Comparison of ENCODE assay signal across 8 cellular contexts in the genomic region with DNA sequence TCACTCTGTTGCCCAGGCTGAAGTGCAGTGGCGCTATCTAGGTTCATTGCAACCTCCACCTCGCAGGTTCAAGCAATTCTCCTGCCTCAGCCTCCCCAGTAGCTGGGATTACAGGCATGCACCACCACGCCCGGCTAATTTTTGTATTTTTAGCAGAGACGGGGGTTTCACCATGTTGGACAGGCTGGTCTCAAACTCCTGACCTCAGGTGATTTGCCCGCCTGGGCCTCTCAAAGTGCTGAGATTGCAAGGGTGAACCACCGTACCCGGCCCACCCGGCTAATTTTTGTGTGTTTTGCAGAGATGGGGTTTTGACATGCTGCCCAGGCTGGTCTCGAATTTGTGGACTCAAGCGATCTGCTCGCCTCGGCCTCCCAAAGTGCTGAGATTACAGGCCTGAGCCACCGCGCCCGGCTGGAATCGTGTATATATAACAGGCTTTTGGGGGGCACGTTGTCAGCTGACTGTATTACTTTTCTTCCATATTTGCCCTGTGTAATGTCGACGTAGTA. TPM values are rescaled to one million over a fixed set of nuclear protein-coding genes. Genes with fewer than 3 reads are reported as not detected.
DNase-seq lines count a peak whose midpoint lies in the region; ATAC-seq and TF ChIP-seq lines count a peak whose summit lies in the region.
"Not testable (repeated sequence)": the region's sequence is repeated elsewhere in the genome, so short reads cannot be mapped to it uniquely, and the experiment has no call there.

No MANE protein-coding gene starts in this region.

- intact Hi-C loops in psoas muscle (cut with DNase I), result loop anchor here in 1 of 2 donors (5.0 kb wide), 3 partner anchors 65 to 805 kb away; partner anchors contain the start of genes CCDC126 and IL6

- H3K79me2 ChIP-seq in DOHH2 (ENCODE audit: control insufficient read depth, low read length) (peaks cover 43% of the 10 kb centered on the region), MM.1S (ENCODE audit: low read length) (peaks cover 43% of the 10 kb centered on the region)

- H4K20me1 ChIP-seq in DOHH2 (ENCODE audit: control insufficient read depth, insufficient read depth, low read depth, low read length) (peaks cover 38% of the 10 kb centered on the region), MM.1S (ENCODE audit: insufficient read depth, low read length) (peaks cover 35% of the 10 kb centered on the region)

- not testable (repeated sequence) for H3K9me3 Mint-ChIP-seq in activated CD4-positive, alpha-beta T cell treated with anti-CD3 and anti-CD28 coated beads, Interleukin-2, amount 10 ng/mL, durations not matched to agents 7 days and 5 days; type B pancreatic cell
- peaks cover 0 to 17% (median 4%) of the 10 kb centered on the region in 5 experiments for H3K9me3 Mint-ChIP-seq in brain

- H3K9me3 ChIP-seq in DOHH2 (ENCODE audit: control insufficient read depth, insufficient read depth, low read length); MM.1S (replicated peaks; ENCODE audit: insufficient read depth, low read length); mesodermal cell (ENCODE audit: control insufficient read depth, low read length); psoas muscle: not testable (repeated sequence)

- peak overlapping the region; percentile 80 for H2AFZ ChIP-seq in MM.1S (ENCODE audit: low read length)

- TF ChIP-seq CTCF in DOHH2 (IDR thresholded peaks at IDR 0.05; ENCODE audit: low read depth, low read length, poor library complexity, severe bottlenecking), result peak; percentile 21
- not testable (repeated sequence) for TF ChIP-seq CTCF in MM.1S (IDR thresholded peaks at IDR 0.05; ENCODE audit: low read length); brain (conservative IDR thresholded peaks at IDR 0.05); fibroblast of villous mesenchyme (IDR thresholded peaks at IDR 0.05; ENCODE audit: insufficient read depth, low read depth, low read length); psoas muscle (IDR thresholded peaks at IDR 0.05); type B pancreatic cell (conservative IDR thresholded peaks at IDR 0.05)

- ATAC-seq in psoas muscle, result not testable (repeated sequence)

- H3K27me3 Mint-ChIP-seq in activated CD4-positive, alpha-beta T cell treated with anti-CD3 and anti-CD28 coated beads, Interleukin-2, amount 10 ng/mL, durations not matched to agents 7 days and 5 days; type B pancreatic cell: not testable (repeated sequence)
- peaks cover 16% of the 10 kb centered on the region for H3K27me3 Mint-ChIP-seq in brain

- H3K27me3 ChIP-seq in DOHH2 (ENCODE audit: control insufficient read depth, low read length); MM.1S (replicated peaks; ENCODE audit: insufficient read depth, low read length); psoas muscle (ENCODE audit: insufficient read depth in 3 of 3, low read length in 2 of 3): not testable (repeated sequence)

- H3K36me3 ChIP-seq in DOHH2 (ENCODE audit: control insufficient read depth, low read length), result peaks cover 42% of the 10 kb centered on the region
- not testable (repeated sequence) for H3K36me3 ChIP-seq in MM.1S (replicated peaks; ENCODE audit: insufficient read depth, low read length); psoas muscle (ENCODE audit: insufficient read depth in 1 of 2, low read depth in 1 of 2)
- H3K36me3 ChIP-seq in mesodermal cell (ENCODE audit: control insufficient read depth, insufficient read depth, low read length), result peaks cover 13% of the 10 kb centered on the region

- H3K27ac Mint-ChIP-seq in activated CD4-positive, alpha-beta T cell treated with anti-CD3 and anti-CD28 coated beads, Interleukin-2, amount 10 ng/mL, durations not matched to agents 7 days and 5 days, result peak overlapping the region; percentile 100
- H3K27ac Mint-ChIP-seq in brain, result peak overlapping the region; percentile 79 to 100 (median 100)
- H3K27ac Mint-ChIP-seq in type B pancreatic cell, result peak overlapping the region; percentile 100

- peak overlapping the region; percentile 58 for H3K4me3 Mint-ChIP-seq in activated CD4-positive, alpha-beta T cell treated with anti-CD3 and anti-CD28 coated beads, Interleukin-2, amount 10 ng/mL, durations not matched to agents 7 days and 5 days
- H3K4me3 Mint-ChIP-seq in brain, result peak overlapping the region; percentile 80 to 100 (median 100)
- peak overlapping the region; percentile 100 for H3K4me3 Mint-ChIP-seq in type B pancreatic cell

- not testable (repeated sequence) for DNase-seq in MM.1S; activated CD4-positive, alpha-beta T cell treated with anti-CD3 and anti-CD28 coated beads, Interleukin-2, amount 10 ng/mL, durations not matched to agents 7 days and 5 days; fibroblast of villous mesenchyme (ENCODE audit: low read depth); psoas muscle
- DNase-seq in type B pancreatic cell (ENCODE audit: extremely low spot score, unreplicated experiment), result peak; percentile 62

- peaks cover 23% of the 10 kb centered on the region for H3K36me3 Mint-ChIP-seq in activated CD4-positive, alpha-beta T cell treated with anti-CD3 and anti-CD28 coated beads, Interleukin-2, amount 10 ng/mL, durations not matched to agents 7 days and 5 days (ENCODE audit: low read depth)
- peaks cover 36% of the 10 kb centered on the region for H3K36me3 Mint-ChIP-seq in brain
- H3K36me3 Mint-ChIP-seq in type B pancreatic cell, result peaks cover 21% of the 10 kb centered on the region

- not testable (repeated sequence) for H3K9me2 ChIP-seq in DOHH2 (replicated peaks; ENCODE audit: control insufficient read depth, low read length); MM.1S (replicated peaks; ENCODE audit: insufficient read depth, low read length)

- POLR2A ChIA-PET in activated CD4-positive, alpha-beta T cell treated with anti-CD3 and anti-CD28 coated beads, Interleukin-2, amount 10 ng/mL, durations not matched to agents 7 days and 5 days (lab: Charles Lee), result not testable (repeated sequence)

- H3K4me3 ChIP-seq in DOHH2 (ENCODE audit: low read length) (peak overlapping the region; percentile 80), fibroblast of villous mesenchyme (ENCODE audit: low read depth, low read length) (peak overlapping the region; percentile 100), mesodermal cell (ENCODE audit: extremely low read depth, insufficient read depth, low read length, poor library complexity, severe bottlenecking) (peak overlapping the region; percentile 91), psoas muscle (peak overlapping the region; percentile 99)
- not testable (repeated sequence) for H3K4me3 ChIP-seq in MM.1S (ENCODE audit: low read length)

- H3K27ac ChIP-seq in DOHH2 (ENCODE audit: low read depth, low read length) (peak overlapping the region; percentile 93), mesodermal cell (ENCODE audit: low read depth, low read length, severe bottlenecking) (peak overlapping the region; percentile 98), psoas muscle (peak overlapping the region; percentile 98)
- H3K27ac ChIP-seq in MM.1S (ENCODE audit: low read length), result not testable (repeated sequence)

- peaks cover 42% of the 10 kb centered on the region for H3K4me1 ChIP-seq in DOHH2 (ENCODE audit: control insufficient read depth, low read length)
- not testable (repeated sequence) for H3K4me1 ChIP-seq in MM.1S (ENCODE audit: low read length); mesodermal cell (ENCODE audit: control insufficient read depth, insufficient read depth, low read length, poor library complexity, severe bottlenecking)
- H3K4me1 ChIP-seq in psoas muscle, result peaks cover 29% of the 10 kb centered on the region

- H3K4me1 Mint-ChIP-seq in activated CD4-positive, alpha-beta T cell treated with anti-CD3 and anti-CD28 coated beads, Interleukin-2, amount 10 ng/mL, durations not matched to agents 7 days and 5 days, result peaks cover 36% of the 10 kb centered on the region
- H3K4me1 Mint-ChIP-seq in brain (peaks cover 35% of the 10 kb centered on the region), type B pancreatic cell (ENCODE audit: unreplicated experiment) (peaks cover 28% of the 10 kb centered on the region)

- CTCF ChIA-PET in activated CD4-positive, alpha-beta T cell treated with anti-CD3 and anti-CD28 coated beads, Interleukin-2, amount 10 ng/mL, durations not matched to agents 7 days and 5 days (lab: Charles Lee), result interaction anchor here (0.9 to 1.9 kb wide), 3 partner anchors 7 to 10 kb away, joined by 3 to 6 read pairs (median 3); no protein-coding TSS in a partner anchor

- peaks cover 13% of the 10 kb centered on the region for H3F3A ChIP-seq in DOHH2 (ENCODE audit: control insufficient read depth, insufficient read depth)
- not testable (repeated sequence) for H3F3A ChIP-seq in MM.1S (ENCODE audit: insufficient read depth, low read length)

- H3K4me2 ChIP-seq in DOHH2 (ENCODE audit: low read length) (peak overlapping the region; percentile 89), MM.1S (ENCODE audit: low read depth, low read length) (peak overlapping the region; percentile 73; the same call in 1 of the 2 replicates)

- WGBS in mesodermal cell (ENCODE audit: insufficient coverage in 2 of 2), 2 experiments, result 95 to 96% methylated on average over 18 to 20 of the region's 20 CpGs
- WGBS in psoas muscle, 3 donors, result 93 to 98% (median 97%) methylated on average over 20 of the region's 20 CpGs

- H3K9ac ChIP-seq in MM.1S (ENCODE audit: low read length), result not testable (repeated sequence)

RNA-seq across cellular contexts. Expression of gene TRA2A, which starts 0.8 kb away (rescaled TPM):
- 100 to 1,000 TPM; 109 to 143 TPM for total RNA-seq in activated CD4-positive, alpha-beta T cell treated with anti-CD3 and anti-CD28 coated beads, Interleukin-2, amount 10 ng/mL, durations not matched to agents 7 days and 5 days
- polyA plus RNA-seq in brain (ENCODE audit: insufficient read depth, low read depth, low replicate concordance) (23.0 TPM), psoas muscle (10 to 100 TPM; 17.5 to 35.6 (median 29.0) TPM)
- total RNA-seq in fibroblast of villous mesenchyme (21.3 and 45.8 TPM in 2 replicates), psoas muscle (10 to 100 TPM; 25.1 to 31.5 (median 28.5) TPM), type B pancreatic cell (ENCODE audit: low replicate concordance) (97.9 and 116 TPM in 2 replicates)
- polyA plus RNA-seq in mesodermal cell (2013, experiment 1 of 2), result 59.0 TPM
- polyA plus RNA-seq in mesodermal cell (2013, experiment 2 of 2), result 66.6 TPM
